Comparison of ENCODE assay signal across 29 cellular contexts in the genomic region with DNA sequence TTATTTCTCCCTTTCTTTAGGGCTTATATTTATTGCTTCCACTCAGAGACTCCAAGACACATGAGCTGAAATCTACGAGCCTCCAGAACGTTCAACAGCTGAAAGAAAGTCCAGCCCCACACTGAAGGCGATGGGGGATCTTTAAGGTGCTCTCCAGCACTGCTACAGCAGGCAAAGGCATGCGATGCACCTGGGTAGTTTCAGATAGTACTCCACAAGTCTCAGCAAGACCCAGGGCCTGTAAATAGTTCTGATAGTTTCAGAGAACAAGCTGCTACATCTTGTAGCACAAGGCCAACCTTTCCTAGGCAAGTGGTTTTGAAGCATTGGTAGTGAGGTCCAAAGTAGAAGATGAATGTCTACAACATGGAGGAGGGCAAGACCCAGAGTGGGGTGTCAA. TPM values are rescaled to one million over a fixed set of nuclear protein-coding genes. Genes with fewer than 3 reads are reported as not detected.
"Had no signal": no experiment of that assay in that cellular context is flagged by ENCODE, and none has a peak within 500 bp of the region (broad histone marks: within the 10 kb centered on the region; RNA-seq: fewer than 3 reads in every experiment).

No MANE protein-coding gene starts in this region.

- H3K9ac ChIP-seq: KMS-11 had no signal

- H3K27me3 ChIP-seq: breast epithelium had no signal

- H3K4me3 ChIP-seq: breast epithelium, MG63, PC-9, SK-N-MC had no signal

- H3K4me2 ChIP-seq: KMS-11, PC-9 had no signal

- H3K9me3 ChIP-seq: breast epithelium had no signal

- H3K36me3 ChIP-seq: breast epithelium, MG63 had no signal

- DNase-seq: activated B cell treated with CpG ODN at 0.5 μM for 24 hours; activated CD4-positive, alpha-beta T cell treated with anti-CD3 and anti-CD28 coated beads for 1 hour; activated CD4-positive, alpha-beta T cell treated with anti-CD3 and anti-CD28 coated beads, Interleukin-2, amount 10 ng/mL, durations not matched to agents 24 days and 14 days; activated CD4-positive, alpha-beta T cell treated with anti-CD3 and anti-CD28 coated beads, Interleukin-2, amount 50 U/mL, for 48 hours; activated CD8-positive, alpha-beta memory T cell treated with anti-CD3 and anti-CD28 coated beads, Interleukin-2, amount 10 ng/mL, durations not matched to agents 7 days and 5 days; activated effector memory CD4-positive, alpha-beta T cell treated with Interleukin-2 at 50 U/mL for 16 hours; activated naive CD4-positive, alpha-beta T cell; activated T-cell treated with anti-CD3 and anti-CD28 coated beads, Interleukin-2, amount 50 U/mL, for 24 hours; aorta; central memory CD4-positive, alpha-beta T cell; MG63; MV-4-11; NCI-H1092 treated with DMSO at 0.1 percent for 48 hours; NCI-H1417 treated with DMSO at 0.1 percent for 48 hours; NCI-H1694; NCI-H2029 treated with DMSO at 0.1 percent for 48 hours; NCI-H345; NCI-H510A; NCI-H526 treated with DMSO at 0.1 percent for 48 hours; NCI-H82; T-cell; T-helper 2 cell; T1000 had no signal

- H3K4me1 ChIP-seq: breast epithelium had no signal

- H3K27ac ChIP-seq: breast epithelium, KMS-11, PC-9, SK-N-MC had no signal

- H2AFZ ChIP-seq: PC-9 had no signal

- ATAC-seq: activated CD8-positive, alpha-beta memory T cell treated with anti-CD3 and anti-CD28 coated beads, Interleukin-2, amount 10 ng/mL, durations not matched to agents 7 days and 5 days; Right ventricle myocardium inferior; T-cell had no signal

RNA-seq across cellular contexts. Expression of gene HSD3B1, which starts 2.2 kb away (rescaled TPM):
- total RNA-seq: activated B cell treated with CpG ODN at 0.5 μM for 24 hours; activated CD4-positive, alpha-beta T cell treated with anti-CD3 and anti-CD28 coated beads, Interleukin-2, amount 10 ng/mL, durations not matched to agents 24 days and 14 days; activated CD8-positive, alpha-beta memory T cell treated with anti-CD3 and anti-CD28 coated beads, Interleukin-2, amount 10 ng/mL, durations not matched to agents 7 days and 5 days; activated T-helper 1 cell treated with anti-CD3 and anti-CD28 coated beads, Interleukin-12 subunit alpha, Interleukin-12 subunit beta, Interleukin-2, Interleukin-4 antibody, amounts not matched to agents 30 ng/mL and 10 ng/mL and 1 ng/mL, durations not matched to agents 14 hours and 24 hours and 36 hours; aorta; breast epithelium; Right ventricle myocardium inferior; T-cell had no signal
